In the genomic region with DNA sequence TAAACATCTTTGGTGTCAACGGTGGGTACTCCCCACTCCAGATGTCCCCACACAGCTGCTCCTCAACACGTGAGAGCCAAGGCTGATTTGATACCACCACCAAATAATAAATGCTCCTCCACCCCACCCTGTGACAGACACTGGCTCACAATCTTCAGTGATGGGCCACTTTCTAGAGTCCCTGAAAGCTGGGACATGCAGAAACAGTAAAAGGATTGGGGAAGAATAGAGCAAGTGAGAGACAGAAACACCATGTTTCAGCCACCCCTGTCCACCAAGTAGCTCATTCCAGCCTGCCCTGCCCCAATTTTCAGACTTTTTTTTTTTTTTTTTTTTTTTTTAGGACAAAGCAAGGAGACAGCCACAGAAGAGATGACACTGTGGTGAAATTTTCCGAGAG, we compare ENCODE assay signal across 9 cellular contexts. TPM values are rescaled to one million over a fixed set of nuclear protein-coding genes. Genes with fewer than 3 reads are reported as not detected.
DNase-seq lines count a peak whose midpoint lies in the region; ATAC-seq lines count a peak whose summit lies in the region.
"Had no signal": no experiment of that assay in that cellular context is flagged by ENCODE, and none has a peak within 500 bp of the region (broad histone marks: within the 10 kb centered on the region; RNA-seq: fewer than 3 reads in every experiment).

No MANE protein-coding gene starts in this region.

- peaks cover 27% of the 10 kb centered on the region for H3K4me1 Mint-ChIP-seq in activated T-cell treated with anti-CD3 and anti-CD28 coated beads, Interleukin-2, amount 50 U/mL, for 72 hours (ENCODE audit: low read depth)
- peaks cover 18% of the 10 kb centered on the region for H3K4me1 Mint-ChIP-seq in memory B cell

- H3K4me3 Mint-ChIP-seq in activated T-cell treated with anti-CD3 and anti-CD28 coated beads, Interleukin-2, amount 50 U/mL, for 72 hours: peak overlapping the region; percentile 92 to 99
- peak overlapping the region; percentile 70 for H3K4me3 Mint-ChIP-seq in memory B cell

- no peak for ATAC-seq in activated T-cell treated with anti-CD3 and anti-CD28 coated beads, Interleukin-2, amount 50 U/mL, for 72 hours (replicated peaks in 1 of 2)
- ATAC-seq in memory B cell (ENCODE audit: low read depth) (no peak), HG03378 (IDR thresholded peaks at IDR 0.05; ENCODE audit: unreplicated experiment) (no peak)

- no peak overlapping the region for H3K9ac ChIP-seq in adipocyte (ENCODE audit: low read length)

- H3K36me3 ChIP-seq in adipocyte (ENCODE audit: control insufficient read depth, insufficient read depth, low read length, severe bottlenecking): no peaks in the 10 kb centered on the region

- no peaks in the 10 kb centered on the region for H3K27me3 Mint-ChIP-seq in activated T-cell treated with anti-CD3 and anti-CD28 coated beads, Interleukin-2, amount 50 U/mL, for 72 hours (ENCODE audit: low read depth)
- H3K27me3 Mint-ChIP-seq in memory B cell: no peaks in the 10 kb centered on the region

- H3K27ac Mint-ChIP-seq in activated T-cell treated with anti-CD3 and anti-CD28 coated beads, Interleukin-2, amount 50 U/mL, for 72 hours: peak overlapping the region; percentile 83
- H3K27ac Mint-ChIP-seq in memory B cell: peak overlapping the region; percentile 55

- peaks cover 25% of the 10 kb centered on the region for H3K4me1 ChIP-seq in adipocyte (ENCODE audit: control insufficient read depth, insufficient read depth, low read length)

- no peak for DNase-seq in activated T-cell treated with anti-CD3 and anti-CD28 coated beads, Interleukin-2, amount 50 U/mL, for 72 hours
- DNase-seq in activated T-cell treated with anti-CD3 and anti-CD28 coated beads for 4 hours (no peak), adipocyte (ENCODE audit: low read depth) (no peak), memory B cell (ENCODE audit: low spot score in 2 of 2) (no peak), superior temporal gyrus (ENCODE audit: extremely low spot score) (peak; percentile 9), mesenteric fat pad (ENCODE audit: low spot score) (no peak), NCI-H2171 treated with DMSO at 0.1 percent for 48 hours (lab: John Stamatoyannopoulos, UW) (no peak)
- DNase-seq: NCI-H1930 had no signal

- no peaks in the 10 kb centered on the region for H3K36me3 Mint-ChIP-seq in activated T-cell treated with anti-CD3 and anti-CD28 coated beads, Interleukin-2, amount 50 U/mL, for 72 hours (ENCODE audit: insufficient read depth in 2 of 2)
- peaks cover 5% of the 10 kb centered on the region for H3K36me3 Mint-ChIP-seq in memory B cell

- H3K4me3 ChIP-seq in adipocyte (ENCODE audit: low read length): peak overlapping the region; percentile 87

- no peaks in the 10 kb centered on the region for H3K27me3 ChIP-seq in adipocyte (replicated peaks; ENCODE audit: control insufficient read depth, insufficient read depth, low read length)

- no peaks in the 10 kb centered on the region for H3K9me3 Mint-ChIP-seq in activated T-cell treated with anti-CD3 and anti-CD28 coated beads, Interleukin-2, amount 50 U/mL, for 72 hours
- H3K9me3 Mint-ChIP-seq in memory B cell: no peaks in the 10 kb centered on the region

- no peaks in the 10 kb centered on the region for H3K9me3 ChIP-seq in adipocyte (ENCODE audit: control insufficient read depth, low read length)

RNA-seq across cellular contexts. Expression of gene SLC46A3, which starts 1.6 kb away (rescaled TPM):
- total RNA-seq in activated T-cell treated with anti-CD3 and anti-CD28 coated beads, Interleukin-2, amount 50 U/mL, for 72 hours: 1 to 10 TPM; 7.2 to 7.3 TPM
- 17.9 TPM for total RNA-seq in mesenteric fat pad

RNA-seq across cellular contexts. Expression of gene POMP, which starts 58.2 kb away (rescaled TPM):
- total RNA-seq in activated T-cell treated with anti-CD3 and anti-CD28 coated beads, Interleukin-2, amount 50 U/mL, for 72 hours: 10 to 100 TPM; 70.8 to 73.3 TPM
- 88.7 TPM for total RNA-seq in mesenteric fat pad
